ENCODE assay signal across 1 cellular context in genomic region chr1:941027-941587, GRCh38.
TF ChIP-seq lines count a peak whose summit lies in the region.

No MANE protein-coding gene starts in this region.

TF ChIP-seq in liver, 16 proteins besides CTCF, POLR2A, EP300 and RAD21 (continued from another document):
- no peak for TF ChIP-seq ZBTB33 (IDR thresholded peaks at IDR 0.05)
